Comparison of ENCODE assay signal across 18 cellular contexts in the genomic region with DNA sequence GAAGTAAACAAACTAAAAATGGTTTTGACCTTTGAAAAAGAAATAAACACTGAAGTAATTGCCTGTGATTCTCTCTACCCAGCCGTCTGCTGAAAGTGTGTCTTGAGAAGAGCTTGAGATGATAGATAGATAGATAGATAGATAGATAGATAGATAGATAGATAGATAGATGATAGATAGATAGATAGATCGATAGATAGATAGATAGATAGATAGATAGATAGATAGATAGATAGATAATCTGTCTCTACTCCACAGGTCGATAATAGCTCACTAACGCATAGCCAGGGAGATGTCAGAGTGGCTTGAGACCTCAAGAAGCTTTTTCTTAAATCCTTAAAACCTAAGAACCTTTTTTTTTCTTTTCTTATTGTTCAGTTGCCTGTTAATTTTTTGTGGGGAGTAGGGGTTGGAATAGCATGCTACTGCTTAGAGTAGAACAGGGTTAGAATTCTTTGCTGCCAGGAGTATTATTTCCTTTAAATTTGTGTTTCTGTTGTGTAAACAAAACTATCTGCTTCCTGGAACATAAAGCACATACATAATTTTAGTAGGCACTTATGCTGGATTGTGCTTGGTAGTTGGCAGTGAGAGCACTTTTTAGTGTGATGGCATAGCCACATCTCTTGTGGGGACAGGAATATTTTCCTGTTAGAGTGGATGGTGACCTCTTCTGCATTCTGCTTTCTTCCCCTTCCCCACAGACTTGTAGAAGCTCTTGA.
"Had no signal": no experiment of that assay in that cellular context is flagged by ENCODE, and none has a peak within 500 bp of the region (broad histone marks: within the 10 kb centered on the region; RNA-seq: fewer than 3 reads in every experiment).

No MANE protein-coding gene starts in this region.

- H3K27me3 ChIP-seq: body of pancreas, gastroesophageal sphincter, transverse colon had no signal

- H3K4me3 Mint-ChIP-seq: activated CD4-positive, alpha-beta memory T cell treated with anti-CD3 and anti-CD28 coated beads for 36 hours; dendritic cell treated with granulocyte-macrophage colony-stimulating factor and Interleukin-4, amounts not matched to agents 40 ng/mL and 50 ng/mL, for 4 days; effector memory CD8-positive, alpha-beta T cell; naive thymus-derived CD4-positive, alpha-beta T cell had no signal

- H3K36me3 ChIP-seq: transverse colon had no signal

- DNase-seq: activated CD4-positive, alpha-beta memory T cell treated with anti-CD3 and anti-CD28 coated beads for 36 hours; activated CD4-positive, CD25-positive, alpha-beta regulatory T cell treated with anti-CD3 and anti-CD28 coated beads, Interleukin-2, amount 50 U/mL, for 72 hours; activated CD8-positive, alpha-beta memory T cell treated with anti-CD3 and anti-CD28 coated beads, Interleukin-2, amount 50 U/mL, for 4 hours; activated naive CD4-positive, alpha-beta T cell treated with anti-CD3 and anti-CD28 coated beads, Interleukin-2, amount 50 U/mL, for 16 hours; amniotic stem cell; body of pancreas; cerebellar nuclear complex; effector memory CD8-positive, alpha-beta T cell; midbrain; naive thymus-derived CD4-positive, alpha-beta T cell; nucleus accumbens; right cardiac atrium; substantia nigra; transverse colon had no signal

- H3K4me1 ChIP-seq: body of pancreas had no signal

- FAIRE-seq: small intestine had no signal

- H3K27ac ChIP-seq: body of pancreas, gastroesophageal sphincter, transverse colon had no signal

- ATAC-seq: body of pancreas; effector memory CD8-positive, alpha-beta T cell; gastroesophageal sphincter; naive thymus-derived CD4-positive, alpha-beta T cell; right cardiac atrium had no signal

- H3K27ac Mint-ChIP-seq: activated CD4-positive, alpha-beta memory T cell treated with anti-CD3 and anti-CD28 coated beads for 36 hours; activated T-helper 2 cell treated with anti-CD3 and anti-CD28 coated beads, Interferon-gamma antibody, Interleukin-2, Interleukin-4, amounts not matched to agents 10 μg/mL and 5 μg/mL and 100 μg/mL, durations not matched to agents 14 hours and 24 hours and 36 hours; dendritic cell treated with granulocyte-macrophage colony-stimulating factor and Interleukin-4, amounts not matched to agents 40 ng/mL and 50 ng/mL, for 4 days had no signal

- H3K4me3 ChIP-seq: body of pancreas, gastroesophageal sphincter, transverse colon had no signal

- H3K27me3 Mint-ChIP-seq: activated CD4-positive, alpha-beta memory T cell treated with anti-CD3 and anti-CD28 coated beads for 36 hours; dendritic cell treated with granulocyte-macrophage colony-stimulating factor and Interleukin-4, amounts not matched to agents 40 ng/mL and 50 ng/mL, for 4 days; effector memory CD8-positive, alpha-beta T cell; naive thymus-derived CD4-positive, alpha-beta T cell had no signal
